8 cellular contexts compared by ENCODE assay signal in the genomic region with DNA sequence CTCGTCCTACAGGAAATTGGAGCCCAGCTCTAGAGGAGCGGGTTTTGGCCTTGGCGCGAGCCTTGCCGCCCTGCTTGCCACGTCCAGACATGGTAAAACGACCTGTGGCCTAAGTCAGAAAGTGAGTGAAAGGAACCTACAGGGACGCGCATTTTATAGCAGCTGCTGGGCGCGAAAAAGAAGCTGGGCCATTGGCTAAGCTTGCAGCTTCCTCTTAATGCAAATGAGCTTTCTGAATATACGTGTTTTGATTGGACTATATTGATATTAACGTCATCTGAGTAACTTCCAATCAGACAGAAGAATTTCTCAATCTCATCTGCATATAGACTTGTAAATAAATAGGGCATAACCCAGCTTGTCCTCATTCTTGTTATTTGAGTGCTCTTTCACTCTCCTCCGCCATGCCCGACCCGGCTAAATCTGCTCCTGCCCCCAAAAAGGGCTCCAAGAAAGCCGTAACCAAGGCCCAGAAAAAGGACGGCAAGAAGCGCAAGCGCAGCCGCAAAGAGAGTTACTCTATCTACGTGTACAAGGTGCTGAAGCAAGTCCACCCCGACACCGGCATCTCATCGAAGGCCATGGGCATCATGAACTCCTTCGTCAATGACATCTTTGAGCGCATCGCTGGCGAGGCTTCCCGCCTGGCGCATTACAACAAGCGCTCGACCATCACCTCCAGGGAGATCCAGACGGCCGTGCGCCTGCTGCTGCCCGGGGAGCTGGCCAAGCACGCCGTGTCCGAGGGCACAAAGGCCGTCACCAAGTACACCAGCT. TPM values are rescaled to one million over a fixed set of nuclear protein-coding genes. Genes with fewer than 3 reads are reported as not detected.
DNase-seq lines count a peak whose midpoint lies in the region; ATAC-seq and TF ChIP-seq lines count a peak whose summit lies in the region.

No MANE protein-coding gene starts in this region.

- H3K4me3 ChIP-seq in AG10803 (ENCODE audit: low read length) (peak overlapping the region; percentile 79), choroid plexus epithelial cell (ENCODE audit: low read depth, low read length) (peak overlapping the region; percentile 87)

- peak; percentile 97 for DNase-seq in AG10803 (ENCODE audit: low read depth)
- peak; percentile 97 for DNase-seq in NCI-H345 treated with DMSO at 0.1 percent for 48 hours (lab: John Stamatoyannopoulos, UW; ENCODE audit: unreplicated experiment)
- DNase-seq in activated CD4-positive, CD25-positive, alpha-beta regulatory T cell treated with anti-CD3 and anti-CD28 coated beads, Interleukin-2, amount 50 U/mL, for 16 hours (ENCODE audit: low read depth, low spot score) = peak; percentile 75
- DNase-seq in choroid plexus epithelial cell (ENCODE audit: low read depth) = peak; percentile 98
- DNase-seq in left colon = peak; percentile 91 to 92
- DNase-seq in stimulated activated CD4-positive, alpha-beta T cell treated with anti-CD3 and anti-CD28 coated beads, Interleukin-1b, Interleukin-23, amount 100 ng/mL, for 48 hours = peak; percentile 93

- intact Hi-C loops in left colon (cut with DNase I, micrococcal nuclease) = loop anchor here in 1 of 2 donors (10.0 kb wide), 2 partner anchors 418 to 708 kb away; a partner anchor contains a TSS

- ATAC-seq in GM19025 (IDR thresholded peaks at IDR 0.05; ENCODE audit: low read depth, unreplicated experiment) = peak; percentile 43
- peak; percentile 53 for ATAC-seq in HG03280 (IDR thresholded peaks at IDR 0.05; ENCODE audit: unreplicated experiment)
- ATAC-seq in left colon = peak; percentile 70

- TF ChIP-seq CTCF in AG10803 (conservative IDR thresholded peaks at IDR 0.05; ENCODE audit: low read length) (no peak), choroid plexus epithelial cell (conservative IDR thresholded peaks at IDR 0.05; ENCODE audit: low read depth, low read length) (no peak)

RNA-seq across cellular contexts. Expression of a gene that starts 18.9 kb away (rescaled TPM):
- not detected for total RNA-seq in left colon

Comparison
In these comparisons a context has a peak if more than half of its experiments do, and no peak if none do; other contexts are left out.
1. Peak in every context shown above with its lines: DNase-seq, ATAC-seq and H3K4me3 ChIP-seq.